14 cellular contexts compared by ENCODE assay signal in genomic region chr2:182360663-182361260, GRCh38.
DNase-seq lines count a peak whose midpoint lies in the region; ATAC-seq, FAIRE-seq and TF ChIP-seq lines count a peak whose summit lies in the region.
"Had no signal": no experiment of that assay in that cellular context is flagged by ENCODE, and none has a peak within 500 bp of the region (broad histone marks: within the 10 kb centered on the region; RNA-seq: fewer than 3 reads in every experiment).

No MANE protein-coding gene starts in this region.

- H3K27me3 ChIP-seq in A673 (replicated peaks; ENCODE audit: insufficient read depth, low read depth, low read length, poor library complexity) (no peaks in the 10 kb centered on the region), stomach (no peaks in the 10 kb centered on the region)

- H3K27ac ChIP-seq in A673 (ENCODE audit: low read depth, low read length, poor library complexity, severe bottlenecking) (peak overlapping the region; percentile 52), stomach (peak overlapping the region in 4 of 5 donors; percentile 41 to 63 (median 48))

- BruUV-seq in A673 (replicated peaks; lab: Mats Ljungman, UMichigan): no TSS peak

- CTCF ChIA-PET in A673 (lab: Charles Lee): no interaction called here

- POLR2A ChIA-PET in A673 (lab: Charles Lee; ENCODE audit: low non-redundant PET): no interaction called here

- H3K9me3 ChIP-seq in A673 (ENCODE audit: low read depth, low read length, poor library complexity, severe bottlenecking) (no peaks in the 10 kb centered on the region), stomach (no peaks in the 10 kb centered on the region)

- DNase-seq in A673 (ENCODE audit: low spot score): no peak
- peak; percentile 25 for DNase-seq in amniotic epithelial cell (ENCODE audit: low read depth)
- no peak for DNase-seq in stomach
- no peak for DNase-seq in OCI-M1 (lab: John Stamatoyannopoulos, UW)
- DNase-seq in DMS153 treated with DMSO at 0.1 percent for 48 hours (lab: John Stamatoyannopoulos, UW; ENCODE audit: unreplicated experiment): no peak
- DNase-seq: CD4-positive, CD25-positive, alpha-beta regulatory T cell; DMS53; HFFc6; NCI-H1048; NCI-H146; NCI-H2081; NCI-H524 had no signal

- intact Hi-C loops in A673 (cut with micrococcal nuclease; ENCODE audit: unreplicated experiment): no loop called here
- intact Hi-C loops in stomach (cut with DNase I; ENCODE audit: low total_unique reads): no loop called here

- no peak for TF ChIP-seq EP300 in stomach (IDR thresholded peaks at IDR 0.05)

- no peak for TF ChIP-seq POLR2A in stomach (IDR thresholded peaks at IDR 0.05)

- H3K4me3 ChIP-seq in A673 (ENCODE audit: low read depth, low read length, poor library complexity, severe bottlenecking) (no peak overlapping the region), stomach (no peak overlapping the region)

- peak; percentile 38 for FAIRE-seq in islet of Langerhans (lab: Jason Lieb, UNC)

- ATAC-seq in GM21367 (IDR thresholded peaks at IDR 0.05; ENCODE audit: unreplicated experiment): no peak

- WGBS in stomach, 5 donors: 73 to 91% (median 90%) methylated on average over 2 of the region's 2 CpGs

- H3K36me3 ChIP-seq in A673 (ENCODE audit: insufficient read depth, low read length, poor library complexity, severe bottlenecking) (no peaks in the 10 kb centered on the region), stomach (no peaks in the 10 kb centered on the region)

- TF ChIP-seq CTCF in A673 (conservative IDR thresholded peaks at IDR 0.05; ENCODE audit: low read depth, low read length): no peak
- no peak for TF ChIP-seq CTCF in stomach (IDR thresholded peaks at IDR 0.05)

- H3K4me1 ChIP-seq in A673 (ENCODE audit: insufficient read depth, low read length, poor library complexity, severe bottlenecking): peaks cover 34% of the 10 kb centered on the region
- peaks cover 0 to 4% (median 0%) of the 10 kb centered on the region in 4 donors for H3K4me1 ChIP-seq in stomach
